1 cellular context compared by ENCODE assay signal in genomic region chr14:35342160-35343010, GRCh38.
TF ChIP-seq lines count a peak whose summit lies in the region.

No MANE protein-coding gene starts in this region.

TF ChIP-seq in HepG2, 621 proteins besides CTCF, POLR2A, EP300 and RAD21 (continued from another document and continues in another):
- TF ChIP-seq SP1 (IDR thresholded peaks at IDR 0.05) = no peak
- TF ChIP-seq SP1 (CRISPR knock-in tag; IDR thresholded peaks at IDR 0.05) = 0 out of 2 replicates have a peak, but pooled peaks have one; percentile 2
- peak; percentile 68 for TF ChIP-seq YEATS4 (CRISPR knock-in tag; IDR thresholded peaks at IDR 0.05; ENCODE audit: borderline replicate concordance)
- no peak for TF ChIP-seq ZNF776 (CRISPR knock-in tag; IDR thresholded peaks at IDR 0.05)
- TF ChIP-seq PHB2 (IDR thresholded peaks at IDR 0.05; ENCODE audit: partially characterized antibody) = no peak
- no peak for TF ChIP-seq ZNF589 (CRISPR knock-in tag; conservative IDR thresholded peaks at IDR 0.05)
- TF ChIP-seq MLXIP (CRISPR knock-in tag; IDR thresholded peaks at IDR 0.05; ENCODE audit: borderline replicate concordance) = no peak
- 0 out of 2 replicates have a peak, but pooled peaks have one; percentile 27 for TF ChIP-seq NFAT5 (CRISPR knock-in tag; IDR thresholded peaks at IDR 0.05)
- 0 out of 2 replicates have a peak, but pooled peaks have one; percentile 24 for TF ChIP-seq PAWR (CRISPR knock-in tag; IDR thresholded peaks at IDR 0.05; ENCODE audit: borderline replicate concordance)
- TF ChIP-seq SSRP1 (CRISPR knock-in tag; IDR thresholded peaks at IDR 0.05) = no peak
- TF ChIP-seq BRCA1 (CRISPR knock-in tag; IDR thresholded peaks at IDR 0.05) = no peak
- no peak for TF ChIP-seq HOXA7 (CRISPR knock-in tag; IDR thresholded peaks at IDR 0.05)
- 0 out of 2 replicates have a peak, but pooled peaks have one; percentile 14 for TF ChIP-seq ATF5 (CRISPR knock-in tag; IDR thresholded peaks at IDR 0.05; ENCODE audit: low read depth)
- no peak for TF ChIP-seq ZNF75D (CRISPR knock-in tag; IDR thresholded peaks at IDR 0.05; ENCODE audit: borderline replicate concordance)
- TF ChIP-seq MTERF4 (CRISPR knock-in tag; IDR thresholded peaks at IDR 0.05) = no peak
- no peak for TF ChIP-seq ZBTB10 (CRISPR knock-in tag; IDR thresholded peaks at IDR 0.05; ENCODE audit: borderline replicate concordance)
- TF ChIP-seq HIC2 (CRISPR knock-in tag; IDR thresholded peaks at IDR 0.05; ENCODE audit: low read depth) = no peak
- 0 out of 2 replicates have a peak, but pooled peaks have one; percentile 1 for TF ChIP-seq ZFP36L2 (CRISPR knock-in tag; IDR thresholded peaks at IDR 0.05)
- TF ChIP-seq WIZ (CRISPR knock-in tag; IDR thresholded peaks at IDR 0.05) = peak; percentile 87; the same call in 1 of the 2 replicates
- TF ChIP-seq CHD2 (IDR thresholded peaks at IDR 0.05; ENCODE audit: low read depth, low read length) = no peak
- TF ChIP-seq CEBPB (IDR thresholded peaks at IDR 0.05; ENCODE audit: borderline replicate concordance, low read depth, low read length) = no peak
- TF ChIP-seq MYNN (CRISPR knock-in tag; IDR thresholded peaks at IDR 0.05; ENCODE audit: low read depth) = no peak
- no peak for TF ChIP-seq NCOA5 (CRISPR knock-in tag; IDR thresholded peaks at IDR 0.05)
- no peak for TF ChIP-seq ZNF441 (CRISPR knock-in tag; IDR thresholded peaks at IDR 0.05; ENCODE audit: borderline replicate concordance)
- peak; percentile 50; the same call in 1 of the 2 replicates for TF ChIP-seq PHF8 (CRISPR knock-in tag; IDR thresholded peaks at IDR 0.05)
- 0 out of 2 replicates have a peak, but pooled peaks have one; percentile 36 for TF ChIP-seq KDM1A (CRISPR knock-in tag; IDR thresholded peaks at IDR 0.05)
- no peak for TF ChIP-seq RELA (CRISPR knock-in tag; IDR thresholded peaks at IDR 0.05)
- no peak; the same call in 1 of the 2 replicates for TF ChIP-seq KDM3A (CRISPR knock-in tag; IDR thresholded peaks at IDR 0.05; ENCODE audit: low read depth)
- no peak for TF ChIP-seq CEBPZ (IDR thresholded peaks at IDR 0.05; ENCODE audit: low read length)
- TF ChIP-seq BCLAF1 (IDR thresholded peaks at IDR 0.05) = no peak
- no peak for TF ChIP-seq ZNF674 (CRISPR knock-in tag; IDR thresholded peaks at IDR 0.05; ENCODE audit: low read depth)
- TF ChIP-seq ZNF784 (CRISPR knock-in tag; IDR thresholded peaks at IDR 0.05; ENCODE audit: borderline replicate concordance) = peak; percentile 59; the same call in 1 of the 2 replicates
- 0 out of 2 replicates have a peak, but pooled peaks have one; percentile 20 for TF ChIP-seq ETS1 (CRISPR knock-in tag; IDR thresholded peaks at IDR 0.05)
